15 cellular contexts compared by ENCODE assay signal in genomic region chr15:40918146-40918798, GRCh38. TPM values are rescaled to one million over a fixed set of nuclear protein-coding genes. Genes with fewer than 3 reads are reported as not detected.
DNase-seq lines count a peak whose midpoint lies in the region; ATAC-seq and TF ChIP-seq lines count a peak whose summit lies in the region.
"Had no signal": no experiment of that assay in that cellular context is flagged by ENCODE, and none has a peak within 500 bp of the region (broad histone marks: within the 10 kb centered on the region; RNA-seq: fewer than 3 reads in every experiment).

No MANE protein-coding gene starts in this region.

- no TSS peak for BruUV-seq in mammary epithelial cell (replicated peaks; lab: Mats Ljungman, UMichigan)

- H3K36me3 ChIP-seq in BLaER1 (no peaks in the 10 kb centered on the region), mucosa of descending colon (ENCODE audit: low read depth) (no peaks in the 10 kb centered on the region), mammary epithelial cell (ENCODE audit: insufficient read depth, low read length) (no peaks in the 10 kb centered on the region)
- H3K36me3 ChIP-seq: ovary had no signal

- peak overlapping the region; percentile 81 for H3K4me2 ChIP-seq in BLaER1
- no peak overlapping the region for H3K4me2 ChIP-seq in mammary epithelial cell (ENCODE audit: insufficient read depth, low read depth, low read length)

- H2AFZ ChIP-seq in mammary epithelial cell (ENCODE audit: low read depth, low read length): no peak overlapping the region

- H3K27me3 ChIP-seq in BLaER1: peaks cover under 1% of the 10 kb centered on the region; the same call in 1 of the 2 replicates
- H3K27me3 ChIP-seq in mammary epithelial cell (ENCODE audit: insufficient read depth, low read length): peaks cover 2% of the 10 kb centered on the region
- H3K27me3 ChIP-seq: ovary had no signal

- peak; percentile 77 for DNase-seq in NCI-H510A (lab: John Stamatoyannopoulos, UW)
- no peak for DNase-seq in mucosa of descending colon
- no peak for DNase-seq in C1 segment of cervical spinal cord (lab: John Stamatoyannopoulos, UW)
- no peak for DNase-seq in mammary epithelial cell
- no peak for DNase-seq in pons (ENCODE audit: low spot score)
- DNase-seq: activated CD8-positive, alpha-beta memory T cell treated with anti-CD3 and anti-CD28 coated beads for 24 hours; amniotic stem cell; immature natural killer cell; NCI-H1048; NCI-H446 treated with DMSO at 0.1 percent for 48 hours; ovary; stimulated activated naive B cell treated with anti-CD40 and anti-IgM and Interleukin-4, amounts not matched to agents 10 μg/mL and 1 μg/mL and 100 μg/mL, for 72 hours had no signal

- CTCF ChIA-PET in mammary epithelial cell (lab: Charles Lee; ENCODE audit: low non-redundant PET): interaction anchor here (0.6 kb wide), 1 partner anchor 23 kb away, joined by 3 read pairs; no protein-coding TSS in a partner anchor

- H3K9ac ChIP-seq in BLaER1 (no peak overlapping the region), mammary epithelial cell (ENCODE audit: insufficient read depth, low read length) (no peak overlapping the region)

- H3K9me3 ChIP-seq in BLaER1 (no peaks in the 10 kb centered on the region), mucosa of descending colon (no peaks in the 10 kb centered on the region), mammary epithelial cell (replicated peaks; ENCODE audit: insufficient read depth, low read length) (no peaks in the 10 kb centered on the region)
- H3K9me3 ChIP-seq: ovary had no signal

- H3K4me1 ChIP-seq in BLaER1 (peaks cover 66% of the 10 kb centered on the region), mucosa of descending colon (ENCODE audit: low read depth) (peaks cover 10% of the 10 kb centered on the region), mammary epithelial cell (ENCODE audit: insufficient read depth, low read length) (no peaks in the 10 kb centered on the region)

- H3K27ac ChIP-seq in BLaER1 (peak overlapping the region; percentile 5; the same call in 1 of the 2 replicates), mammary epithelial cell (ENCODE audit: insufficient read depth, low read depth, low read length) (no peak overlapping the region)
- H3K27ac ChIP-seq: ovary had no signal

- no peaks in the 10 kb centered on the region for H3K79me2 ChIP-seq in mammary epithelial cell (ENCODE audit: insufficient read depth, low read length)

- no peak for TF ChIP-seq CTCF in mucosa of descending colon (IDR thresholded peaks at IDR 0.05)
- TF ChIP-seq CTCF in mammary epithelial cell (conservative IDR thresholded peaks at IDR 0.05 in 1 of 2, IDR thresholded peaks at IDR 0.05 in 1 of 2; ENCODE audit: extremely low read depth in 1 of 2, insufficient read depth in 1 of 2, low read depth in 1 of 2, low read length in 2 of 2): no peak

- H4K20me1 ChIP-seq in BLaER1 (no peaks in the 10 kb centered on the region), mammary epithelial cell (ENCODE audit: insufficient read depth, low read length) (no peaks in the 10 kb centered on the region)

- dilution Hi-C loops in mammary epithelial cell (cut with HindIII; ENCODE audit: low sequenced_read_pairs): no loop called here

- intact Hi-C loops in mucosa of descending colon (cut with DNase I, micrococcal nuclease) (no loop called here), mammary epithelial cell (cut with micrococcal nuclease) (no loop called here)

- WGBS in mammary epithelial cell (ENCODE audit: low coverage, missing lambda C conversion rate): 63% methylated on average over 4 of the region's 15 CpGs

- H3K4me3 ChIP-seq in BLaER1: no peak overlapping the region
- no peak overlapping the region for H3K4me3 ChIP-seq in mucosa of descending colon
- H3K4me3 ChIP-seq in mammary epithelial cell (replicated peaks in 1 of 3; ENCODE audit: insufficient read depth in 1 of 3, low read depth in 2 of 3, low read length in 3 of 3): no peak overlapping the region
- H3K4me3 ChIP-seq: ovary had no signal

- in situ Hi-C loops in mammary epithelial cell (cut with MboI; ENCODE audit: low sequenced_read_pairs in 2 of 2): no loop called here

- peak; percentile 21 for ATAC-seq in esophagus mucosa
- peak; percentile 29 for ATAC-seq in mucosa of descending colon
- no peak for ATAC-seq in GM21737 (IDR thresholded peaks at IDR 0.05; ENCODE audit: unreplicated experiment)
- ATAC-seq: stimulated activated naive B cell treated with anti-CD40 and anti-IgM and Interleukin-4, amounts not matched to agents 10 μg/mL and 1 μg/mL and 100 μg/mL, for 72 hours had no signal

RNA-seq across cellular contexts. Expression of gene DLL4, which starts 10.9 kb away (rescaled TPM):
- 1.1 TPM for total RNA-seq in esophagus mucosa
- total RNA-seq in mucosa of descending colon: 10 to 100 TPM in 2 of 3 donors, 1 to 10 TPM in 1; 9.4 to 23.0 (median 15.6) TPM
- under 1 TPM in 1 of 2 donors, not detected in 1; under 0.01 TPM for total RNA-seq in mammary epithelial cell
- not detected for polyA plus RNA-seq in mammary epithelial cell
- polyA minus RNA-seq in mammary epithelial cell: not detected
- polyA plus RNA-seq: immature natural killer cell had no signal

RNA-seq across cellular contexts. Expression of gene VPS18, which starts 24.0 kb away (rescaled TPM):
- 10.9 TPM for total RNA-seq in esophagus mucosa
- total RNA-seq in mucosa of descending colon: 10 to 100 TPM; 14.1 to 21.1 (median 18.0) TPM
- total RNA-seq in mammary epithelial cell: 10 to 100 TPM; 21.5 to 56.0 TPM
- 18.4 TPM for polyA plus RNA-seq in mammary epithelial cell
- polyA minus RNA-seq in mammary epithelial cell: 43.4 TPM

RNA-seq across cellular contexts. Expression of gene CHAC1, which starts 35.0 kb away (rescaled TPM):
- total RNA-seq in esophagus mucosa: 31.8 TPM
- total RNA-seq in mucosa of descending colon: 1 to 10 TPM in 2 of 3 donors, under 1 TPM in 1; 0.69 to 3.1 (median 2.6) TPM
- total RNA-seq in mammary epithelial cell: 100 to 1,000 TPM in 1 of 2 donors, 10 to 100 TPM in 1; 72.4 to 127 TPM
- 30.9 TPM for polyA plus RNA-seq in mammary epithelial cell
- polyA minus RNA-seq in mammary epithelial cell: 37.2 TPM

RNA-seq across cellular contexts. Expression of gene RHOV, which starts 44.2 kb away (rescaled TPM):
- 118 TPM for total RNA-seq in esophagus mucosa
- 1 to 10 TPM; 1.6 to 6.2 (median 3.5) TPM for total RNA-seq in mucosa of descending colon
- total RNA-seq in mammary epithelial cell: under 1 TPM; 0.83 to 0.87 TPM
- 0.90 TPM for polyA plus RNA-seq in mammary epithelial cell
- not detected for polyA minus RNA-seq in mammary epithelial cell
- polyA plus RNA-seq: immature natural killer cell had no signal
